In the genomic region with DNA sequence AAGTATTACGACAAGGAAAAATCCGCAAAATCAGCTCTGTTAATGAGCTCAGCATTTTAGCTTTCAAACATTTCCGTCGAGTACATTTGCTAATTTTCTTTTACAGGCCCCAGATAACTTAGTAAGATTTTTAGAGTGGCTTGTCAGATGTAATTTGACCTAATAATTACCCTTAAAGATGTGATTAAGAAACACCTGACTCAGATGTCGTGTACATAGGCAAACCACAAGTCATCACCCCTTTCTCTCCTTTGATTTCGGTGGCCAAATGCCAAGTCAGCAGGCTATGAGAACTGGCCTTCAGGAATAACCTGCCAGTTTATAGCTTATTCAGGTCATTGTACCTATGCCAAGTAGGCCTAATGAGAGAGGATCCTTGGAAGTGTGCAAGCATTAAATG, we compare ENCODE assay signal across 1 cellular context.
TF ChIP-seq lines count a peak whose summit lies in the region.

No MANE protein-coding gene starts in this region.

TF ChIP-seq in HEK293, 187 proteins besides CTCF, POLR2A, EP300 and RAD21 (continued from another document and continues in another):
- no peak for TF ChIP-seq ZNF133 (tag by site-specific recombination; IDR thresholded peaks at IDR 0.05)
- no peak for TF ChIP-seq ZNF837 (tag by site-specific recombination; IDR thresholded peaks at IDR 0.05)
- no peak for TF ChIP-seq ZNF292 (tag by site-specific recombination; IDR thresholded peaks at IDR 0.05; ENCODE audit: borderline replicate concordance, low read depth)
- TF ChIP-seq GLIS2 (tag by site-specific recombination; IDR thresholded peaks at IDR 0.05), result no peak
- peak; percentile 64 for TF ChIP-seq SCRT2 (tag by site-specific recombination; IDR thresholded peaks at IDR 0.05)
- TF ChIP-seq OSR2 (tag by site-specific recombination; IDR thresholded peaks at IDR 0.05), result peak; percentile 91
- TF ChIP-seq KLF16 (tag by site-specific recombination; IDR thresholded peaks at IDR 0.05), result no peak
- TF ChIP-seq ZNF544 (tag by site-specific recombination; IDR thresholded peaks at IDR 0.05), result no peak
- TF ChIP-seq, protein P1, sequence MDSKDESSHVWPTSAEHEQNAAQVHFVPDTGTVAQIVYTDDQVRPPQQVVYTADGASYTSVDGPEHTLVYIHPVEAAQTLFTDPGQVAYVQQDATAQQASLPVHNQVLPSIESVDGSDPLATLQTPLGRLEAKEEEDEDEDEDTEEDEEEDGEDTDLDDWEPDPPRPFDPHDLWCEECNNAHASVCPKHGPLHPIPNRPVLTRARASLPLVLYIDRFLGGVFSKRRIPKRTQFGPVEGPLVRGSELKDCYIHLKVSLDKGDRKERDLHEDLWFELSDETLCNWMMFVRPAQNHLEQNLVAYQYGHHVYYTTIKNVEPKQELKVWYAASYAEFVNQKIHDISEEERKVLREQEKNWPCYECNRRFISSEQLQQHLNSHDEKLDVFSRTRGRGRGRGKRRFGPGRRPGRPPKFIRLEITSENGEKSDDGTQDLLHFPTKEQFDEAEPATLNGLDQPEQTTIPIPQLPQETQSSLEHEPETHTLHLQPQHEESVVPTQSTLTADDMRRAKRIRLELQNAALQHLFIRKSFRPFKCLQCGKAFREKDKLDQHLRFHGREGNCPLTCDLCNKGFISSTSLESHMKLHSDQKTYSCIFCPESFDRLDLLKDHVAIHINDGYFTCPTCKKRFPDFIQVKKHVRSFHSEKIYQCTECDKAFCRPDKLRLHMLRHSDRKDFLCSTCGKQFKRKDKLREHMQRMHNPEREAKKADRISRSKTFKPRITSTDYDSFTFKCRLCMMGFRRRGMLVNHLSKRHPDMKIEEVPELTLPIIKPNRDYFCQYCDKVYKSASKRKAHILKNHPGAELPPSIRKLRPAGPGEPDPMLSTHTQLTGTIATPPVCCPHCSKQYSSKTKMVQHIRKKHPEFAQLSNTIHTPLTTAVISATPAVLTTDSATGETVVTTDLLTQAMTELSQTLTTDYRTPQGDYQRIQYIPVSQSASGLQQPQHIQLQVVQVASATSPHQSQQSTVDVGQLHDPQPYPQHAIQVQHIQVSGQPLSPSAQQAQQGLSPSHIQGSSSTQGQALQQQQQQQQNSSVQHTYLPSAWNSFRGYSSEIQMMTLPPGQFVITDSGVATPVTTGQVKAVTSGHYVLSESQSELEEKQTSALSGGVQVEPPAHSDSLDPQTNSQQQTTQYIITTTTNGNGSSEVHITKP (tag by site-specific recombination; IDR thresholded peaks at IDR 0.05), result 0 out of 2 replicates have a peak, but pooled peaks have one; percentile 41
- no peak for TF ChIP-seq ZNF549 (tag by site-specific recombination; IDR thresholded peaks at IDR 0.05)
- TF ChIP-seq, protein P2, sequence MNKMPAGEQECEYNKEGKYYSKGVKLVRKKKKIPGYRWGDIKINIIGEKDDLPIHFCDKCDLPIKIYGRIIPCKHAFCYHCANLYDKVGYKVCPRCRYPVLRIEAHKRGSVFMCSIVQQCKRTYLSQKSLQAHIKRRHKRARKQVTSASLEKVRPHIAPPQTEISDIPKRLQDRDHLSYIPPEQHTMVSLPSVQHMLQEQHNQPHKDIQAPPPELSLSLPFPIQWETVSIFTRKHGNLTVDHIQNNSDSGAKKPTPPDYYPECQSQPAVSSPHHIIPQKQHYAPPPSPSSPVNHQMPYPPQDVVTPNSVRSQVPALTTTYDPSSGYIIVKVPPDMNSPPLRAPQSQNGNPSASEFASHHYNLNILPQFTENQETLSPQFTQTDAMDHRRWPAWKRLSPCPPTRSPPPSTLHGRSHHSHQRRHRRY (tag by site-specific recombination; IDR thresholded peaks at IDR 0.05), result no peak
- TF ChIP-seq ZNF211 (tag by site-specific recombination; IDR thresholded peaks at IDR 0.05; ENCODE audit: low read depth), result no peak
- TF ChIP-seq ZNF416 (tag by site-specific recombination; IDR thresholded peaks at IDR 0.05), result no peak
- TF ChIP-seq ZXDB (tag by site-specific recombination; IDR thresholded peaks at IDR 0.05), result peak; percentile 90
- no peak for TF ChIP-seq ZNF473 (tag by site-specific recombination; IDR thresholded peaks at IDR 0.05)
- TF ChIP-seq, protein P3, sequence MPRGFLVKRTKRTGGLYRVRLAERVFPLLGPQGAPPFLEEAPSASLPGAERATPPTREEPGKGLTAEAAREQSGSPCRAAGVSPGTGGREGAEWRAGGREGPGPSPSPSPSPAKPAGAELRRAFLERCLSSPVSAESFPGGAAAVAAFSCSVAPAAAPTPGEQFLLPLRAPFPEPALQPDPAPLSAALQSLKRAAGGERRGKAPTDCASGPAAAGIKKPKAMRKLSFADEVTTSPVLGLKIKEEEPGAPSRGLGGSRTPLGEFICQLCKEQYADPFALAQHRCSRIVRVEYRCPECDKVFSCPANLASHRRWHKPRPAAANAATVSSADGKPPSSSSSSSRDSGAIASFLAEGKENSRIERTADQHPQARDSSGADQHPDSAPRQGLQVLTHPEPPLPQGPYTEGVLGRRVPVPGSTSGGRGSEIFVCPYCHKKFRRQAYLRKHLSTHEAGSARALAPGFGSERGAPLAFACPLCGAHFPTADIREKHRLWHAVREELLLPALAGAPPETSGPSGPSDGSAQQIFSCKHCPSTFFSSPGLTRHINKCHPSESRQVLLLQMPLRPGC (tag by site-specific recombination; IDR thresholded peaks at IDR 0.05), result peak; percentile 94
- TF ChIP-seq, protein P4, sequence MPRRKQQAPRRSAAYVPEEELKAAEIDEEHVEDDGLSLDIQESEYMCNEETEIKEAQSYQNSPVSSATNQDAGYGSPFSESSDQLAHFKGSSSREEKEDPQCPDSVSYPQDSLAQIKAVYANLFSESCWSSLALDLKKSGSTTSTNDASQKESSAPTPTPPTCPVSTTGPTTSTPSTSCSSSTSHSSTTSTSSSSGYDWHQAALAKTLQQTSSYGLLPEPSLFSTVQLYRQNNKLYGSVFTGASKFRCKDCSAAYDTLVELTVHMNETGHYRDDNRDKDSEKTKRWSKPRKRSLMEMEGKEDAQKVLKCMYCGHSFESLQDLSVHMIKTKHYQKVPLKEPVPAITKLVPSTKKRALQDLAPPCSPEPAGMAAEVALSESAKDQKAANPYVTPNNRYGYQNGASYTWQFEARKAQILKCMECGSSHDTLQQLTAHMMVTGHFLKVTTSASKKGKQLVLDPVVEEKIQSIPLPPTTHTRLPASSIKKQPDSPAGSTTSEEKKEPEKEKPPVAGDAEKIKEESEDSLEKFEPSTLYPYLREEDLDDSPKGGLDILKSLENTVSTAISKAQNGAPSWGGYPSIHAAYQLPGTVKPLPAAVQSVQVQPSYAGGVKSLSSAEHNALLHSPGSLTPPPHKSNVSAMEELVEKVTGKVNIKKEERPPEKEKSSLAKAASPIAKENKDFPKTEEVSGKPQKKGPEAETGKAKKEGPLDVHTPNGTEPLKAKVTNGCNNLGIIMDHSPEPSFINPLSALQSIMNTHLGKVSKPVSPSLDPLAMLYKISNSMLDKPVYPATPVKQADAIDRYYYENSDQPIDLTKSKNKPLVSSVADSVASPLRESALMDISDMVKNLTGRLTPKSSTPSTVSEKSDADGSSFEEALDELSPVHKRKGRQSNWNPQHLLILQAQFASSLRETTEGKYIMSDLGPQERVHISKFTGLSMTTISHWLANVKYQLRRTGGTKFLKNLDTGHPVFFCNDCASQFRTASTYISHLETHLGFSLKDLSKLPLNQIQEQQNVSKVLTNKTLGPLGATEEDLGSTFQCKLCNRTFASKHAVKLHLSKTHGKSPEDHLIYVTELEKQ (tag by site-specific recombination; IDR thresholded peaks at IDR 0.05; ENCODE audit: borderline replicate concordance), result peak; percentile 97
- TF ChIP-seq ZNF585B (tag by site-specific recombination; IDR thresholded peaks at IDR 0.05), result no peak
- TF ChIP-seq, protein P5, sequence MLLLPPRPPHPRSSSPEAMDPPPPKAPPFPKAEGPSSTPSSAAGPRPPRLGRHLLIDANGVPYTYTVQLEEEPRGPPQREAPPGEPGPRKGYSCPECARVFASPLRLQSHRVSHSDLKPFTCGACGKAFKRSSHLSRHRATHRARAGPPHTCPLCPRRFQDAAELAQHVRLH (tag by site-specific recombination; IDR thresholded peaks at IDR 0.05), result 0 out of 2 replicates have a peak, but pooled peaks have one; percentile 55
- TF ChIP-seq, protein P6, sequence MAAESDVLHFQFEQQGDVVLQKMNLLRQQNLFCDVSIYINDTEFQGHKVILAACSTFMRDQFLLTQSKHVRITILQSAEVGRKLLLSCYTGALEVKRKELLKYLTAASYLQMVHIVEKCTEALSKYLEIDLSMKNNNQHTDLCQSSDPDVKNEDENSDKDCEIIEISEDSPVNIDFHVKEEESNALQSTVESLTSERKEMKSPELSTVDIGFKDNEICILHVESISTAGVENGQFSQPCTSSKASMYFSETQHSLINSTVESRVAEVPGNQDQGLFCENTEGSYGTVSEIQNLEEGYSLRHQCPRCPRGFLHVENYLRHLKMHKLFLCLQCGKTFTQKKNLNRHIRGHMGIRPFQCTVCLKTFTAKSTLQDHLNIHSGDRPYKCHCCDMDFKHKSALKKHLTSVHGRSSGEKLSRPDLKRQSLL (tag by site-specific recombination; IDR thresholded peaks at IDR 0.05), result no peak
- TF ChIP-seq, protein P7, sequence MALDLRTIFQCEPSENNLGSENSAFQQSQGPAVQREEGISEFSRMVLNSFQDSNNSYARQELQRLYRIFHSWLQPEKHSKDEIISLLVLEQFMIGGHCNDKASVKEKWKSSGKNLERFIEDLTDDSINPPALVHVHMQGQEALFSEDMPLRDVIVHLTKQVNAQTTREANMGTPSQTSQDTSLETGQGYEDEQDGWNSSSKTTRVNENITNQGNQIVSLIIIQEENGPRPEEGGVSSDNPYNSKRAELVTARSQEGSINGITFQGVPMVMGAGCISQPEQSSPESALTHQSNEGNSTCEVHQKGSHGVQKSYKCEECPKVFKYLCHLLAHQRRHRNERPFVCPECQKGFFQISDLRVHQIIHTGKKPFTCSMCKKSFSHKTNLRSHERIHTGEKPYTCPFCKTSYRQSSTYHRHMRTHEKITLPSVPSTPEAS (tag by site-specific recombination; IDR thresholded peaks at IDR 0.05), result no peak
- no peak for TF ChIP-seq ZSCAN30 (tag by site-specific recombination; IDR thresholded peaks at IDR 0.05)
- TF ChIP-seq ZFP69B (tag by site-specific recombination; IDR thresholded peaks at IDR 0.05), result no peak
- TF ChIP-seq ZNF426 (tag by site-specific recombination; IDR thresholded peaks at IDR 0.05), result no peak
- TF ChIP-seq, protein P8, sequence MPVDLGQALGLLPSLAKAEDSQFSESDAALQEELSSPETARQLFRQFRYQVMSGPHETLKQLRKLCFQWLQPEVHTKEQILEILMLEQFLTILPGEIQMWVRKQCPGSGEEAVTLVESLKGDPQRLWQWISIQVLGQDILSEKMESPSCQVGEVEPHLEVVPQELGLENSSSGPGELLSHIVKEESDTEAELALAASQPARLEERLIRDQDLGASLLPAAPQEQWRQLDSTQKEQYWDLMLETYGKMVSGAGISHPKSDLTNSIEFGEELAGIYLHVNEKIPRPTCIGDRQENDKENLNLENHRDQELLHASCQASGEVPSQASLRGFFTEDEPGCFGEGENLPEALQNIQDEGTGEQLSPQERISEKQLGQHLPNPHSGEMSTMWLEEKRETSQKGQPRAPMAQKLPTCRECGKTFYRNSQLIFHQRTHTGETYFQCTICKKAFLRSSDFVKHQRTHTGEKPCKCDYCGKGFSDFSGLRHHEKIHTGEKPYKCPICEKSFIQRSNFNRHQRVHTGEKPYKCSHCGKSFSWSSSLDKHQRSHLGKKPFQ (tag by site-specific recombination; IDR thresholded peaks at IDR 0.05), result 0 out of 2 replicates have a peak, but pooled peaks have one; percentile 61
- TF ChIP-seq ZNF366 (tag by site-specific recombination; conservative IDR thresholded peaks at IDR 0.05), result peak; percentile 100
- peak; percentile 68; the same call in 1 of the 2 replicates for TF ChIP-seq TCF7L2 (IDR thresholded peaks at IDR 0.05; ENCODE audit: borderline replicate concordance, low read depth, low read length)
- peak; percentile 80; the same call in 1 of the 2 replicates for TF ChIP-seq ZEB2 (tag by site-specific recombination; IDR thresholded peaks at IDR 0.05)
- peak; percentile 90 for TF ChIP-seq ZNF24 (tag by site-specific recombination; IDR thresholded peaks at IDR 0.05)
- TF ChIP-seq ZNF16 (tag by site-specific recombination; IDR thresholded peaks at IDR 0.05; ENCODE audit: low read depth), result no peak
- no peak for TF ChIP-seq ZFHX2 (tag by site-specific recombination; conservative IDR thresholded peaks at IDR 0.05)
- TF ChIP-seq KLF9 (tag by site-specific recombination; IDR thresholded peaks at IDR 0.05; ENCODE audit: low read depth), result no peak
- TF ChIP-seq ZNF404 (tag by site-specific recombination; IDR thresholded peaks at IDR 0.05), result no peak
- no peak for TF ChIP-seq KLF7 (tag by site-specific recombination; IDR thresholded peaks at IDR 0.05; ENCODE audit: borderline replicate concordance)
- TF ChIP-seq ZNF768 (tag by site-specific recombination; IDR thresholded peaks at IDR 0.05), result no peak
- TF ChIP-seq ZNF501 (tag by site-specific recombination; IDR thresholded peaks at IDR 0.05), result peak; percentile 86; the same call in 1 of the 2 replicates
- TF ChIP-seq, protein P9, sequence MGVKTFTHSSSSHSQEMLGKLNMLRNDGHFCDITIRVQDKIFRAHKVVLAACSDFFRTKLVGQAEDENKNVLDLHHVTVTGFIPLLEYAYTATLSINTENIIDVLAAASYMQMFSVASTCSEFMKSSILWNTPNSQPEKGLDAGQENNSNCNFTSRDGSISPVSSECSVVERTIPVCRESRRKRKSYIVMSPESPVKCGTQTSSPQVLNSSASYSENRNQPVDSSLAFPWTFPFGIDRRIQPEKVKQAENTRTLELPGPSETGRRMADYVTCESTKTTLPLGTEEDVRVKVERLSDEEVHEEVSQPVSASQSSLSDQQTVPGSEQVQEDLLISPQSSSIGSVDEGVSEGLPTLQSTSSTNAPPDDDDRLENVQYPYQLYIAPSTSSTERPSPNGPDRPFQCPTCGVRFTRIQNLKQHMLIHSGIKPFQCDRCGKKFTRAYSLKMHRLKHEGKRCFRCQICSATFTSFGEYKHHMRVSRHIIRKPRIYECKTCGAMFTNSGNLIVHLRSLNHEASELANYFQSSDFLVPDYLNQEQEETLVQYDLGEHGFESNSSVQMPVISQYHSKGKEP (tag by site-specific recombination; IDR thresholded peaks at IDR 0.05), result peak; percentile 70
- TF ChIP-seq, protein P10, sequence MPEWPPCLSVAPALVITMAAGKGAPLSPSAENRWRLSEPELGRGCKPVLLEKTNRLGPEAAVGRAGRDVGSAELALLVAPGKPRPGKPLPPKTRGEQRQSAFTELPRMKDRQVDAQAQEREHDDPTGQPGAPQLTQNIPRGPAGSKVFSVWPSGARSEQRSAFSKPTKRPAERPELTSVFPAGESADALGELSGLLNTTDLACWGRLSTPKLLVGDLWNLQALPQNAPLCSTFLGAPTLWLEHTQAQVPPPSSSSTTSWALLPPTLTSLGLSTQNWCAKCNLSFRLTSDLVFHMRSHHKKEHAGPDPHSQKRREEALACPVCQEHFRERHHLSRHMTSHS (tag by site-specific recombination; IDR thresholded peaks at IDR 0.05), result no peak
- peak; percentile 91 for TF ChIP-seq KLF8 (tag by site-specific recombination; IDR thresholded peaks at IDR 0.05)
- no peak for TF ChIP-seq ZNF785 (tag by site-specific recombination; IDR thresholded peaks at IDR 0.05)
- no peak for TF ChIP-seq ZBTB1 (tag by site-specific recombination; IDR thresholded peaks at IDR 0.05)
